In the genomic region with DNA sequence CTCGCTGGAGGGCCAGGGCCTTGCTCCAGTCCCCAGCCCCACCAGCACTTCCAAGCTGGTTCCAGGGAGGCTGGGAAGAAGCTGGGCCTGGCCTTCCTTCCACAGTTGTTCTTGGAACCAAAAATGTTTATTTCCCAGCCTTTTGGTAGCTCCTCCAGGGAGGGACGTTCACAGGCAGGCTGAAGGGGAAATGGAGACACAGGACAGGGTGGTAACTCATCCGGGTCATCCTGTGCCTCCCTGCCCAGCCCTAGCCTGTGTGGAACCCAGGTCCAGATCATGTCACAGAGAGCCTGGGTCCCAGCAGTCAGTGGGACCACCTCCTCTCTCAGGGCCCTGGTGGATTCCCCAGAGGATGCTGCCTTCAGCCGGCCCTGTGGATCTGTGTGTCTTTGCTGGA, we compare ENCODE assay signal across 1 cellular context.
TF ChIP-seq lines count a peak whose summit lies in the region.

No MANE protein-coding gene starts in this region.

TF ChIP-seq in endothelial cell of umbilical vein, 7 proteins besides CTCF, POLR2A, EP300 and RAD21:
- TF ChIP-seq MYC (IDR thresholded peaks at IDR 0.05; ENCODE audit: low read depth, low read length) (no peak), FOS (IDR thresholded peaks at IDR 0.05; ENCODE audit: borderline replicate concordance, insufficient read depth, low read length) (no peak), EZH2 (IDR thresholded peaks at IDR 0.05; ENCODE audit: borderline replicate concordance, low read depth, low read length, severe bottlenecking) (no peak), GATA2 (IDR thresholded peaks at IDR 0.05; ENCODE audit: insufficient read depth, insufficient read length, low read depth, low read length) (no peak), JUN (IDR thresholded peaks at IDR 0.05; ENCODE audit: borderline replicate concordance, insufficient read depth, insufficient read length, low read depth) (no peak), POLR2AphosphoS5 (IDR thresholded peaks at IDR 0.05; ENCODE audit: insufficient read depth, low read depth, low read length) (no peak)
- TF ChIP-seq, protein P1, sequence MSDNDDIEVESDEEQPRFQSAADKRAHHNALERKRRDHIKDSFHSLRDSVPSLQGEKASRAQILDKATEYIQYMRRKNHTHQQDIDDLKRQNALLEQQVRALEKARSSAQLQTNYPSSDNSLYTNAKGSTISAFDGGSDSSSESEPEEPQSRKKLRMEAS (IDR thresholded peaks at IDR 0.05; ENCODE audit: insufficient read depth, insufficient read length) = no peak
TF ChIP-seq in endothelial cell of umbilical vein: peak in this region for 0.
